ENCODE assay signal across 11 cellular contexts in genomic region chr20:59820204-59821041, GRCh38.
DNase-seq lines count a peak whose midpoint lies in the region; ATAC-seq and TF ChIP-seq lines count a peak whose summit lies in the region.
"Had no signal": no experiment of that assay in that cellular context is flagged by ENCODE, and none has a peak within 500 bp of the region (broad histone marks: within the 10 kb centered on the region; RNA-seq: fewer than 3 reads in every experiment).

No MANE protein-coding gene starts in this region.

- no peaks in the 10 kb centered on the region for H3K9me3 ChIP-seq in suprapubic skin
- H3K9me3 ChIP-seq: ascending aorta, psoas muscle had no signal

- WGBS in suprapubic skin: 27% methylated on average over 10 of the region's 11 CpGs

- peak; percentile 59 for DNase-seq in NCI-H146 treated with DMSO at 0.1 percent for 48 hours (lab: John Stamatoyannopoulos, UW; ENCODE audit: unreplicated experiment)
- peak; percentile 91 to 93 for DNase-seq in SHP77 (lab: John Stamatoyannopoulos, UW)
- peak; percentile 29 for DNase-seq in hepatic stellate cell (ENCODE audit: low spot score)
- DNase-seq in suprapubic skin (ENCODE audit: low spot score in 2 of 2): peak in 1 of 2 donors; percentile 75
- no peak for DNase-seq in stimulated activated CD4-positive, alpha-beta T cell treated with anti-CD3 and anti-CD28 coated beads, Interleukin-4, amount 100 ng/mL, for 24 hours
- DNase-seq in iPS-NIHi11 (ENCODE audit: low spot score): no peak
- DNase-seq: NCI-H1930, WERI-Rb-1 had no signal

- no peaks in the 10 kb centered on the region for H3K27me3 ChIP-seq in suprapubic skin
- H3K27me3 ChIP-seq: ascending aorta had no signal

- peaks cover 25% of the 10 kb centered on the region for H3K4me1 ChIP-seq in suprapubic skin
- H3K4me1 ChIP-seq: ascending aorta, psoas muscle had no signal

- H3K27ac ChIP-seq in suprapubic skin: peak overlapping the region; percentile 18
- H3K27ac ChIP-seq: ascending aorta, psoas muscle, WERI-Rb-1 had no signal

- no peak for TF ChIP-seq POLR2A in suprapubic skin (IDR thresholded peaks at IDR 0.05)
- no peak for TF ChIP-seq POLR2A in GM18505 (IDR thresholded peaks at IDR 0.05; ENCODE audit: borderline replicate concordance, extremely low read depth, insufficient read depth, insufficient read length)

- no peak overlapping the region for H3K4me3 ChIP-seq in suprapubic skin
- H3K4me3 ChIP-seq: ascending aorta, psoas muscle had no signal

- no peak for TF ChIP-seq EP300 in suprapubic skin (IDR thresholded peaks at IDR 0.05)

- no peak for ATAC-seq in GM18505 (IDR thresholded peaks at IDR 0.05; ENCODE audit: unreplicated experiment)

- H3K36me3 ChIP-seq in suprapubic skin: no peaks in the 10 kb centered on the region
- H3K36me3 ChIP-seq: ascending aorta, WERI-Rb-1 had no signal

- no peak for TF ChIP-seq CTCF in suprapubic skin (IDR thresholded peaks at IDR 0.05)

Comparison
In these comparisons a context has a peak if more than half of its experiments do, and no peak if none do; other contexts are left out.
1. DNase-seq: peak in NCI-H146 treated with DMSO at 0.1 percent for 48 hours (single experiment), SHP77 (2 of 2) and hepatic stellate cell (single experiment); none in stimulated activated CD4-positive, alpha-beta T cell treated with anti-CD3 and anti-CD28 coated beads, Interleukin-4, amount 100 ng/mL, for 24 hours (single experiment) and iPS-NIHi11 (single experiment).